Comparison of ENCODE assay signal across 22 cellular contexts in the genomic region with DNA sequence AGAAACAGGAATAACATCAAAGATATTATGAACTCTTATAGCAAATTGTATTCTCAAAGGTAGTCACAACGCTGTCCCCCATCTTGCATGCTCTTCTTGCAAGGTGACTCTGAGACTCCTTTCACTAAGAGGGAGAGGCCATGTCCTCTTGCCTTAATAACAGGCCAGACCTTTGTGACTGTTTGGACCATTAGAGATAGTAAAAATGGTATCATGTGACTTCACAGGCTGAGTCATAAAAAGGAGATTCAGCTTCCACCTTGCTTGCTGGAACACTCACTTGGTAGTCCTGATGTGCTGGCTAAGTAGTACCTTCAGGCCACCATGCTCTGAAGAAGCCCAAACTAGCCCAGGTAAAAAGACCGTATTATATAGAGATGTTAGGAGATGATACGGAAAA.
DNase-seq lines count a peak whose midpoint lies in the region; ATAC-seq, FAIRE-seq and TF ChIP-seq lines count a peak whose summit lies in the region.
"Had no signal": no experiment of that assay in that cellular context is flagged by ENCODE, and none has a peak within 500 bp of the region (broad histone marks: within the 10 kb centered on the region; RNA-seq: fewer than 3 reads in every experiment).

No MANE protein-coding gene starts in this region.

- ATAC-seq in GM12878 (no peak), foreskin keratinocyte (peak; percentile 36), sciatic nerve (no peak)
- ATAC-seq: Panc1 had no signal

- TF ChIP-seq POLR2A in GM12878 (IDR thresholded peaks at IDR 0.05; ENCODE audit: low read depth, low read length) (no peak), transverse colon (IDR thresholded peaks at IDR 0.05) (no peak)

- H4K20me1 ChIP-seq in GM12878 (ENCODE audit: control insufficient read depth, insufficient read depth) = no peaks in the 10 kb centered on the region
- H4K20me1 ChIP-seq: BLaER1 had no signal

- SMC1A ChIA-PET in GM12878 (lab: Charles Lee; ENCODE audit: uncharacterized antibody, unreplicated experiment) = interaction anchor here (1.6 to 1.8 kb wide), 2 partner anchors 11 to 14 kb away, joined by 4 read pairs; no protein-coding TSS in a partner anchor

- H3K27ac ChIP-seq in HEK293 (ENCODE audit: extremely low read depth, low read depth, low read length) = no peak overlapping the region
- no peak overlapping the region for H3K27ac ChIP-seq in GM12878 (ENCODE audit: control insufficient read depth, insufficient read depth)
- no peak overlapping the region for H3K27ac ChIP-seq in foreskin keratinocyte
- H3K27ac ChIP-seq in A673 (ENCODE audit: low read depth, low read length, poor library complexity, severe bottlenecking) = no peak overlapping the region
- H3K27ac ChIP-seq in transverse colon = no peak overlapping the region
- H3K27ac ChIP-seq: BLaER1, KMS-11 had no signal

- H3K27me3 ChIP-seq in GM12878 (replicated peaks in 1 of 2; ENCODE audit: control insufficient read depth in 2 of 2, insufficient read depth in 2 of 2, low read length in 1 of 2) (no peaks in the 10 kb centered on the region), foreskin keratinocyte (no peaks in the 10 kb centered on the region), A673 (replicated peaks; ENCODE audit: insufficient read depth, low read depth, low read length, poor library complexity) (no peaks in the 10 kb centered on the region), transverse colon (no peaks in the 10 kb centered on the region)
- H3K27me3 ChIP-seq: BLaER1 had no signal

- RAD21 ChIA-PET in GM12878 (lab: Charles Lee; ENCODE audit: unreplicated experiment) = interaction anchor here (0.6 to 2.9 kb wide), 2 partner anchors 64 to 343 kb away, joined by 4 to 6 read pairs; no protein-coding TSS in a partner anchor

- TF ChIP-seq RAD21 in GM12878 (IDR thresholded peaks at IDR 0.05; ENCODE audit: insufficient read depth, low read depth, low read length) = no peak

- TF ChIP-seq CTCF in HEK293 (tag by site-specific recombination; IDR thresholded peaks at IDR 0.05) = no peak
- TF ChIP-seq CTCF in GM12878 (IDR thresholded peaks at IDR 0.05 in 2 of 3, conservative IDR thresholded peaks at IDR 0.05 in 1 of 3; ENCODE audit: control insufficient read depth in 2 of 3, extremely low read depth in 1 of 3, insufficient read depth in 1 of 3, low read depth in 3 of 3, low read length in 3 of 3) = no peak
- TF ChIP-seq CTCF in foreskin keratinocyte (conservative IDR thresholded peaks at IDR 0.05) = no peak
- no peak for TF ChIP-seq CTCF in A673 (conservative IDR thresholded peaks at IDR 0.05; ENCODE audit: low read depth, low read length)
- no peak for TF ChIP-seq CTCF in transverse colon (IDR thresholded peaks at IDR 0.05)

- peaks cover 5% of the 10 kb centered on the region for H3K79me2 ChIP-seq in GM12878 (ENCODE audit: control insufficient read depth, insufficient read depth, low read length)

- H3K4me2 ChIP-seq in GM12878 (ENCODE audit: control insufficient read depth, insufficient read depth) = no peak overlapping the region
- H3K4me2 ChIP-seq: BLaER1, KMS-11 had no signal

- TF ChIP-seq EP300 in GM12878 (IDR thresholded peaks at IDR 0.05; ENCODE audit: borderline replicate concordance in 1 of 2, control insufficient read depth in 1 of 2, low read depth in 2 of 2, low read length in 2 of 2) = no peak
- TF ChIP-seq EP300 in transverse colon (IDR thresholded peaks at IDR 0.05; ENCODE audit: low read depth) = no peak

- FAIRE-seq in GM12878 (lab: Jason Lieb, UNC) = peak; percentile 49

- WGBS in GM12878 (ENCODE audit: insufficient coverage, insufficient replicate concordance, low lambda C conversion rate, missing lambda C conversion rate) = 100% methylated on average over 3 of the region's 3 CpGs
- 89 to 99% methylated on average over 1 to 3 of the region's 3 CpGs for WGBS in transverse colon (ENCODE audit: low coverage in 1 of 2), 2 donors

- H3K4me1 ChIP-seq in HEK293 (ENCODE audit: control insufficient read depth, insufficient read depth, low read length) (no peaks in the 10 kb centered on the region), GM12878 (ENCODE audit: control insufficient read depth, insufficient read depth, low read length) (no peaks in the 10 kb centered on the region), foreskin keratinocyte (peaks cover 3% of the 10 kb centered on the region), A673 (ENCODE audit: insufficient read depth, low read length, poor library complexity, severe bottlenecking) (peaks cover 9% of the 10 kb centered on the region), transverse colon (no peaks in the 10 kb centered on the region)
- H3K4me1 ChIP-seq: BLaER1, Caco-2 had no signal

- no peaks in the 10 kb centered on the region for H3K36me3 ChIP-seq in HEK293 (ENCODE audit: control insufficient read depth in 2 of 2, insufficient read depth in 1 of 2, low read length in 2 of 2)
- H3K36me3 ChIP-seq in GM12878 (ENCODE audit: control insufficient read depth in 2 of 2, insufficient read depth in 2 of 2, low read length in 1 of 2) = peaks cover 3 to 4% of the 10 kb centered on the region in 2 experiments; a peak in 2 of 4 replicates
- H3K36me3 ChIP-seq in A673 (ENCODE audit: insufficient read depth, low read length, poor library complexity, severe bottlenecking) = no peaks in the 10 kb centered on the region
- no peaks in the 10 kb centered on the region for H3K36me3 ChIP-seq in transverse colon

- H3K9ac ChIP-seq in GM12878 (ENCODE audit: control insufficient read depth, insufficient read depth, low read length) = no peak overlapping the region
- H3K9ac ChIP-seq: BLaER1, KMS-11 had no signal

- H3K9me3 ChIP-seq in HEK293 (ENCODE audit: control insufficient read depth, insufficient read depth, low read depth, low read length) = no peaks in the 10 kb centered on the region
- H3K9me3 ChIP-seq in GM12878 (replicated peaks; ENCODE audit: control insufficient read depth, insufficient read depth, low read length) = no peaks in the 10 kb centered on the region
- no peaks in the 10 kb centered on the region for H3K9me3 ChIP-seq in A673 (ENCODE audit: low read depth, low read length, poor library complexity, severe bottlenecking)
- no peaks in the 10 kb centered on the region for H3K9me3 ChIP-seq in transverse colon
- H3K9me3 ChIP-seq: BLaER1, Caco-2 had no signal

- DNase-seq in GM12878 (ENCODE audit: low read depth, low spot score) = no peak
- DNase-seq in foreskin keratinocyte = peak in 1 of 2 donors; percentile 19
- DNase-seq in activated CD4-positive, alpha-beta T cell treated with anti-CD3 and anti-CD28 coated beads, Interleukin-2, amount 50 U/mL, for 4 hours = no peak
- DNase-seq in sciatic nerve (ENCODE audit: low spot score) = no peak
- DNase-seq in A673 (ENCODE audit: low spot score) = no peak
- no peak for DNase-seq in transverse colon
- DNase-seq: ACHN; Caco-2; CD4-positive, alpha-beta memory T cell; DMS 273 treated with DMSO at 0.1 percent for 48 hours; DMS79 treated with DMSO at 0.1 percent for 48 hours; GOT3; HCEC 1CT; MV-4-11; NCI-H1694; NCI-H2081; NCI-H446 treated with DMSO at 0.1 percent for 48 hours; SIG-M5 had no signal

- no peak overlapping the region for H2AFZ ChIP-seq in GM12878 (ENCODE audit: control insufficient read depth, low read depth, low read length)

- intact Hi-C loops in GM12878 (cut with micrococcal nuclease; ENCODE audit: unreplicated experiment) (no loop called here), sciatic nerve (cut with DNase I) (no loop called here), A673 (cut with micrococcal nuclease; ENCODE audit: unreplicated experiment) (no loop called here), transverse colon (cut with DNase I; ENCODE audit: low total_unique reads) (no loop called here)

- POLR2A ChIA-PET in HEK293 (lab: Yijun Ruan, JAX) (no interaction called here), GM12878 (lab: Charles Lee) (no interaction called here), A673 (lab: Charles Lee; ENCODE audit: low non-redundant PET) (no interaction called here)

- H3K4me3 ChIP-seq in HEK293 (ENCODE audit: low read depth, low read length) (no peak overlapping the region), GM12878 (no peak overlapping the region), A673 (ENCODE audit: low read depth, low read length, poor library complexity, severe bottlenecking) (no peak overlapping the region), transverse colon (no peak overlapping the region)
- H3K4me3 ChIP-seq: BLaER1 had no signal

- BruUV-seq in GM12878 (replicated peaks; lab: Mats Ljungman, UMichigan) (no TSS peak), A673 (replicated peaks; lab: Mats Ljungman, UMichigan) (no TSS peak)

- in situ Hi-C loops in GM12878 (cut with MboI) = no loop called here
- in situ Hi-C loops in transverse colon (cut with MboI; ENCODE audit: low pct_ligation_motif_present in 1 of 4, low pct_unique_long_range_greater_than_20kb in 1 of 4, low sequenced_read_pairs in 3 of 4) = no loop called here

- CTCF ChIA-PET in HEK293 (lab: Yijun Ruan, JAX) (no interaction called here), GM12878 (lab: Yijun Ruan, JAX) (interaction anchor here (0.9 to 1.9 kb wide), 3 partner anchors 18 to 344 kb away, joined by 3 to 4 read pairs (median 3); no protein-coding TSS in a partner anchor), A673 (lab: Charles Lee) (no interaction called here)

TF ChIP-seq in HEK293, 187 proteins besides CTCF, POLR2A, EP300 and RAD21:
- TF ChIP-seq ZBTB1 (tag by site-specific recombination; IDR thresholded peaks at IDR 0.05) (no peak), HOXD13 (CRISPR knock-in tag; IDR thresholded peaks at IDR 0.05; ENCODE audit: borderline replicate concordance) (no peak), ZNF350 (tag by site-specific recombination; IDR thresholded peaks at IDR 0.05) (peak; percentile 49; the same call in 1 of the 2 replicates)

TF ChIP-seq in GM12878, 131 proteins besides CTCF, POLR2A, EP300 and RAD21 (continues in another document):
- TF ChIP-seq, protein P1, sequence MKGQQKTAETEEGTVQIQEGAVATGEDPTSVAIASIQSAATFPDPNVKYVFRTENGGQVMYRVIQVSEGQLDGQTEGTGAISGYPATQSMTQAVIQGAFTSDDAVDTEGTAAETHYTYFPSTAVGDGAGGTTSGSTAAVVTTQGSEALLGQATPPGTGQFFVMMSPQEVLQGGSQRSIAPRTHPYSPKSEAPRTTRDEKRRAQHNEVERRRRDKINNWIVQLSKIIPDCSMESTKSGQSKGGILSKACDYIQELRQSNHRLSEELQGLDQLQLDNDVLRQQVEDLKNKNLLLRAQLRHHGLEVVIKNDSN (IDR thresholded peaks at IDR 0.05; ENCODE audit: borderline replicate concordance, extremely low read length, insufficient read depth, low read depth, low read length) = no peak
- TF ChIP-seq KLF5 (IDR thresholded peaks at IDR 0.05; ENCODE audit: partially characterized antibody) (no peak), BRCA1 (IDR thresholded peaks at IDR 0.05; ENCODE audit: low read depth, low read length) (no peak), RAD51 (IDR thresholded peaks at IDR 0.05) (no peak), FOXM1 (IDR thresholded peaks at IDR 0.05; ENCODE audit: low read depth, low read length) (no peak), POU2F2 (IDR thresholded peaks at IDR 0.05; ENCODE audit: borderline replicate concordance, low read depth, low read length) (no peak), BMI1 (IDR thresholded peaks at IDR 0.05; ENCODE audit: borderline replicate concordance) (no peak), RELA (IDR thresholded peaks at IDR 0.05; ENCODE audit: borderline replicate concordance, partially characterized antibody) (no peak), RFX5 (IDR thresholded peaks at IDR 0.05; ENCODE audit: low read depth, low read length) (no peak), CHD4 (IDR thresholded peaks at IDR 0.05) (no peak)
